Comparison of ENCODE assay signal across 3 cellular contexts in genomic region chr11:114251797-114252327, GRCh38.
TF ChIP-seq lines count a peak whose summit lies in the region.

No MANE protein-coding gene starts in this region.

TF ChIP-seq in SK-N-SH, 30 proteins besides CTCF, POLR2A, EP300 and RAD21:
- TF ChIP-seq USF1 (IDR thresholded peaks at IDR 0.05; ENCODE audit: borderline replicate concordance, low read depth) (no peak), TAF1 (IDR thresholded peaks at IDR 0.05; ENCODE audit: borderline replicate concordance, low read depth, low read length) (no peak), RCOR1 (IDR thresholded peaks at IDR 0.05; ENCODE audit: low read length) (no peak), RXRA (IDR thresholded peaks at IDR 0.05; ENCODE audit: borderline replicate concordance, low read depth) (no peak), TCF12 (IDR thresholded peaks at IDR 0.05) (no peak), FOXJ3 (CRISPR knock-in tag; IDR thresholded peaks at IDR 0.05) (no peak), MAX (IDR thresholded peaks at IDR 0.05; ENCODE audit: low read depth) (no peak), GABPA (IDR thresholded peaks at IDR 0.05; ENCODE audit: low read depth) (no peak), FOXM1 (IDR thresholded peaks at IDR 0.05; ENCODE audit: low read depth) (no peak), POLR2AphosphoS5 (IDR thresholded peaks at IDR 0.05; ENCODE audit: low read depth, low read length) (no peak), IRF3 (IDR thresholded peaks at IDR 0.05; ENCODE audit: low read depth, low read length) (no peak), ELF1 (IDR thresholded peaks at IDR 0.05) (no peak), GATA2 (CRISPR knock-in tag; IDR thresholded peaks at IDR 0.05) (no peak), EZH2phosphoT487 (IDR thresholded peaks at IDR 0.05; ENCODE audit: borderline replicate concordance, low read depth) (no peak), MXI1 (IDR thresholded peaks at IDR 0.05; ENCODE audit: low read depth, low read length) (no peak), REST (IDR thresholded peaks at IDR 0.05; ENCODE audit: low read depth, low read length) (no peak), SIN3A (IDR thresholded peaks at IDR 0.05; ENCODE audit: borderline replicate concordance, low read depth, low read length) (no peak), NRF1 (IDR thresholded peaks at IDR 0.05; ENCODE audit: low read depth, low read length) (no peak), RFX5 (IDR thresholded peaks at IDR 0.05; ENCODE audit: low read length) (no peak)

TF ChIP-seq in SK-N-SH treated with all-trans-retinoic acid at 6 μM for 48 hours, 23 proteins besides CTCF, POLR2A, EP300 and RAD21:
- TF ChIP-seq BACH2 (CRISPR knock-in tag; IDR thresholded peaks at IDR 0.05; ENCODE audit: borderline replicate concordance) (no peak), PATZ1 (CRISPR knock-in tag; IDR thresholded peaks at IDR 0.05; ENCODE audit: borderline replicate concordance) (no peak)
TF ChIP-seq in SK-N-SH treated with all-trans-retinoic acid at 6 μM for 48 hours: peak in this region for 0.

TF ChIP-seq in K562, 482 proteins besides CTCF, POLR2A, EP300 and RAD21:
- TF ChIP-seq SNAPC5 (CRISPR knock-in tag; IDR thresholded peaks at IDR 0.05), result no peak
- TF ChIP-seq PCBP1 (IDR thresholded peaks at IDR 0.05; ENCODE audit: low read depth, low read length, poor library complexity, severe bottlenecking), result no peak
- 0 out of 2 replicates have a peak, but pooled peaks have one; percentile 22 for TF ChIP-seq SMC3 (conservative IDR thresholded peaks at IDR 0.05; ENCODE audit: insufficient read depth, low read depth, low read length)
- no peak for TF ChIP-seq PRMT5 (CRISPR knock-in tag; IDR thresholded peaks at IDR 0.05)
- peak; percentile 64; the same call in 1 of the 2 replicates for TF ChIP-seq EGR1 (conservative IDR thresholded peaks at IDR 0.05)
- no peak for TF ChIP-seq ZNF655 (CRISPR knock-in tag; IDR thresholded peaks at IDR 0.05)
- no peak for TF ChIP-seq GTF2A2 (tag; IDR thresholded peaks at IDR 0.05)
- 0 out of 2 replicates have a peak, but pooled peaks have one; percentile 22 for TF ChIP-seq ZNF592 (IDR thresholded peaks at IDR 0.05)
- peak; percentile 42; the same call in 1 of the 2 replicates for TF ChIP-seq L3MBTL2 (IDR thresholded peaks at IDR 0.05)
- no peak for TF ChIP-seq ZNF75A (CRISPR knock-in tag; IDR thresholded peaks at IDR 0.05)
- no peak for TF ChIP-seq ADNP (tag; IDR thresholded peaks at IDR 0.05)
- TF ChIP-seq GABPB1 (CRISPR knock-in tag; IDR thresholded peaks at IDR 0.05), result 0 out of 2 replicates have a peak, but pooled peaks have one; percentile 21
- TF ChIP-seq ZBTB7A (IDR thresholded peaks at IDR 0.05; ENCODE audit: borderline replicate concordance, control insufficient read depth, low read depth, low read length), result 0 out of 2 replicates have a peak, but pooled peaks have one; percentile 49
- no peak for TF ChIP-seq BRF1 (IDR thresholded peaks at IDR 0.05; ENCODE audit: borderline replicate concordance, extremely low read depth, insufficient read length)
- no peak for TF ChIP-seq ZNF146 (CRISPR knock-in tag; IDR thresholded peaks at IDR 0.05; ENCODE audit: unreplicated experiment)
- TF ChIP-seq NUFIP1 (IDR thresholded peaks at IDR 0.05; ENCODE audit: partially characterized antibody), result no peak
- no peak for TF ChIP-seq IRF9 (tag; IDR thresholded peaks at IDR 0.05)
- no peak for TF ChIP-seq GATA2 (CRISPR knock-in tag; IDR thresholded peaks at IDR 0.05)
- TF ChIP-seq EHMT2 (IDR thresholded peaks at IDR 0.05), result no peak
- TF ChIP-seq HNRNPK (IDR thresholded peaks at IDR 0.05; ENCODE audit: low read depth, low read length, poor library complexity, severe bottlenecking), result no peak
- no peak for TF ChIP-seq LARP7 (IDR thresholded peaks at IDR 0.05)
- TF ChIP-seq TFAP4 (CRISPR knock-in tag; IDR thresholded peaks at IDR 0.05; ENCODE audit: borderline replicate concordance), result peak; percentile 40; the same call in 1 of the 2 replicates
- TF ChIP-seq ZFP91 (CRISPR knock-in tag; IDR thresholded peaks at IDR 0.05), result no peak
- TF ChIP-seq ZFX (CRISPR knock-in tag; IDR thresholded peaks at IDR 0.05), result no peak
- TF ChIP-seq DNMT1 (IDR thresholded peaks at IDR 0.05), result no peak
- TF ChIP-seq NR4A1 (CRISPR knock-in tag; IDR thresholded peaks at IDR 0.05), result no peak
- TF ChIP-seq NR4A1 (tag; IDR thresholded peaks at IDR 0.05), result no peak
- TF ChIP-seq EP400 (IDR thresholded peaks at IDR 0.05), result peak; percentile 23; the same call in 1 of the 2 replicates
- no peak for TF ChIP-seq MCM5 (IDR thresholded peaks at IDR 0.05; ENCODE audit: low read depth)
- no peak for TF ChIP-seq ZBTB5 (IDR thresholded peaks at IDR 0.05)
- TF ChIP-seq IRF1 (CRISPR knock-in tag; IDR thresholded peaks at IDR 0.05; ENCODE audit: borderline replicate concordance), result no peak
- TF ChIP-seq E2F1 (CRISPR knock-in tag; IDR thresholded peaks at IDR 0.05), result no peak
- no peak for TF ChIP-seq ETV1 (tag; conservative IDR thresholded peaks at IDR 0.05; ENCODE audit: low read depth)
- TF ChIP-seq ZNF316 (IDR thresholded peaks at IDR 0.05), result no peak
- TF ChIP-seq JUND (IDR thresholded peaks at IDR 0.05; ENCODE audit: borderline replicate concordance, low read depth, low read length), result 0 out of 2 replicates have a peak, but pooled peaks have one; percentile 4
- no peak for TF ChIP-seq JUND (tag; IDR thresholded peaks at IDR 0.05; ENCODE audit: borderline replicate concordance, low read depth, low read length)
- no peak for TF ChIP-seq ZNF717 (CRISPR knock-in tag; IDR thresholded peaks at IDR 0.05)
